ENCODE assay signal across 19 cellular contexts in the genomic region with DNA sequence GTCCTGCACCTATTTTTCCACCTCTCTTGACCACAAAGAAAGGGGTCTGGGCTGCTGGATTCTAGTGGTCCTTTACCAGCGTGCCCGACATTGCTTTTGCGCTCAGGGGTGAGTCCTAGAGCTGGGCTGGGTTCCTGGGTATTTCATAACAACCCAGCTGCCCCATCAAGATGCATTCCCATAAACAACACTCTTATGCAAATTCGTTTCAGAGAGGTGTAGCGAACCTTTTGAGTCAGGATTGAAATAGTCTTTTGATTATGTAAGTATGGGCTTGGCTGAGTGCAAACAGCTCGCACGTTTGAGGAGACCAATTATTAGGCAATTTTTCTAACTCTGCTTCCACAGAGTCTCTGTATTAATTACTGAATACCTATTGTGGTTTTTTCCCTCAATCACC. TPM values are rescaled to one million over a fixed set of nuclear protein-coding genes. Genes with fewer than 3 reads are reported as not detected.
DNase-seq lines count a peak whose midpoint lies in the region; ATAC-seq and TF ChIP-seq lines count a peak whose summit lies in the region.
"Had no signal": no experiment of that assay in that cellular context is flagged by ENCODE, and none has a peak within 500 bp of the region (broad histone marks: within the 10 kb centered on the region; RNA-seq: fewer than 3 reads in every experiment).

No MANE protein-coding gene starts in this region.

- H3K4me3 ChIP-seq in left lung, result no peak overlapping the region
- H3K4me3 ChIP-seq in mesendoderm (ENCODE audit: low read length), result no peak overlapping the region
- H3K4me3 ChIP-seq: A549 had no signal

- H3K36me3 ChIP-seq in left lung, result no peaks in the 10 kb centered on the region
- H3K36me3 ChIP-seq in mesendoderm (ENCODE audit: control insufficient read depth, insufficient read depth, low read length), result no peaks in the 10 kb centered on the region

- H3K4me1 ChIP-seq in left lung, result no peaks in the 10 kb centered on the region
- peaks cover 2% of the 10 kb centered on the region for H3K4me1 ChIP-seq in mesendoderm (ENCODE audit: control insufficient read depth, low read depth, low read length)
- H3K4me1 ChIP-seq: A549, Caco-2 had no signal

- no peaks in the 10 kb centered on the region for H3K9me3 ChIP-seq in left lung
- H3K9me3 ChIP-seq: A549, Caco-2 had no signal

- no peak overlapping the region for H3K4me2 ChIP-seq in mesendoderm (ENCODE audit: low read length)
- H3K4me2 ChIP-seq: A549 had no signal

- H4K5ac ChIP-seq in mesendoderm (ENCODE audit: low read length), result no peak overlapping the region

- H3K79me1 ChIP-seq in mesendoderm (ENCODE audit: low read length), result no peaks in the 10 kb centered on the region

- no peaks in the 10 kb centered on the region for H3K79me2 ChIP-seq in mesendoderm (ENCODE audit: control insufficient read depth, insufficient read depth, low read length)

- H2BK5ac ChIP-seq in mesendoderm (ENCODE audit: low read length), result no peak overlapping the region

- intact Hi-C loops in left lung (cut with DNase I), result no loop called here

- ATAC-seq in left lung, result peak; percentile 75
- no peak for ATAC-seq in HG03571 (IDR thresholded peaks at IDR 0.05; ENCODE audit: unreplicated experiment)
- no peak for ATAC-seq in GM21447 (IDR thresholded peaks at IDR 0.05; ENCODE audit: unreplicated experiment)
- ATAC-seq: A549, HCT116, HepG2 had no signal

- H3K27ac ChIP-seq in left lung, result peak overlapping the region; percentile 18 to 29
- peak overlapping the region; percentile 1 for H3K27ac ChIP-seq in mesendoderm (ENCODE audit: low read depth, low read length)
- H3K27ac ChIP-seq: 22Rv1, A549, C4-2B had no signal

- H3K56ac ChIP-seq in mesendoderm (ENCODE audit: low read length), result no peak overlapping the region

- no peaks in the 10 kb centered on the region for H3K27me3 ChIP-seq in left lung
- H3K27me3 ChIP-seq in mesendoderm (ENCODE audit: insufficient read depth, low read length, poor library complexity), result no peaks in the 10 kb centered on the region

- no peak overlapping the region for H2BK120ac ChIP-seq in mesendoderm (ENCODE audit: low read depth, low read length)

- TF ChIP-seq CTCF in left lung (IDR thresholded peaks at IDR 0.05), result no peak

- DNase-seq in NCI-H748 (lab: John Stamatoyannopoulos, UW; ENCODE audit: unreplicated experiment) (peak; percentile 29), NCI-H748 treated with DMSO at 0.1 percent for 48 hours (lab: John Stamatoyannopoulos, UW) (no peak), left lung (no peak), mesendoderm (no peak), HK-2 (ENCODE audit: unreplicated experiment) (no peak)
- DNase-seq in stimulated activated CD4-positive, alpha-beta T cell treated with anti-CD3 and anti-CD28 coated beads, Interleukin-4, amount 100 ng/mL, for 1 hour, result no peak
- DNase-seq: AML-193; Caco-2; CD4-positive, alpha-beta T cell; GOT3; H7; HFFc6 had no signal

- H3K23ac ChIP-seq in mesendoderm (ENCODE audit: low read length), result no peak overlapping the region

- H3K4ac ChIP-seq in mesendoderm (ENCODE audit: low read depth, low read length), result no peak overlapping the region

- WGBS in mesendoderm (ENCODE audit: extremely low coverage, insufficient coverage, low lambda C conversion rate), result no CpG with 5 or more reads among the region's 7 CpGs

- no peak overlapping the region for H3K9ac ChIP-seq in mesendoderm (ENCODE audit: low read length)

- no peak overlapping the region for H2AK5ac ChIP-seq in mesendoderm (ENCODE audit: low read length)

- no peak overlapping the region for H3K18ac ChIP-seq in mesendoderm (ENCODE audit: low read length)

- no peak overlapping the region for H2BK15ac ChIP-seq in mesendoderm (replicated peaks; ENCODE audit: low read depth)

- H4K8ac ChIP-seq in mesendoderm (ENCODE audit: low read depth, low read length), result no peak overlapping the region

RNA-seq across cellular contexts. Expression of a gene that starts 13.7 kb away (rescaled TPM):
- total RNA-seq in left lung, result 10 to 100 TPM; 23.6 to 24.4 TPM
- polyA plus RNA-seq in mesendoderm (2013, experiment 1 of 2), result 42.4 TPM
- polyA plus RNA-seq in mesendoderm (2013, experiment 2 of 2), result 44.9 TPM

RNA-seq across cellular contexts. Expression of a gene that starts 13.9 kb away (rescaled TPM):
- 10 to 100 TPM; 33.9 to 49.0 TPM for total RNA-seq in left lung
- polyA plus RNA-seq in mesendoderm (2013, experiment 1 of 2), result 45.3 TPM
- 45.4 TPM for polyA plus RNA-seq in mesendoderm (2013, experiment 2 of 2)

RNA-seq across cellular contexts. Expression of a gene that starts 34.6 kb away (rescaled TPM):
- 1 to 10 TPM in 1 of 2 donors, under 1 TPM in 1; 0.96 to 1.5 TPM for total RNA-seq in left lung
- polyA plus RNA-seq in mesendoderm (2013, experiment 1 of 2), result 0.13 TPM
- polyA plus RNA-seq in mesendoderm (2013, experiment 2 of 2), result 0.14 TPM
- total RNA-seq: CD4-positive, alpha-beta T cell; HepG2 had no signal
- polyA plus RNA-seq: HepG2 had no signal

RNA-seq across cellular contexts. Expression of a gene that starts 38.4 kb away (rescaled TPM):
- 100 to 1,000 TPM; 132 to 144 TPM for total RNA-seq in left lung
- 52.6 TPM for polyA plus RNA-seq in mesendoderm (2013, experiment 1 of 2)
- 51.9 TPM for polyA plus RNA-seq in mesendoderm (2013, experiment 2 of 2)
